10 cellular contexts compared by ENCODE assay signal in the genomic region with DNA sequence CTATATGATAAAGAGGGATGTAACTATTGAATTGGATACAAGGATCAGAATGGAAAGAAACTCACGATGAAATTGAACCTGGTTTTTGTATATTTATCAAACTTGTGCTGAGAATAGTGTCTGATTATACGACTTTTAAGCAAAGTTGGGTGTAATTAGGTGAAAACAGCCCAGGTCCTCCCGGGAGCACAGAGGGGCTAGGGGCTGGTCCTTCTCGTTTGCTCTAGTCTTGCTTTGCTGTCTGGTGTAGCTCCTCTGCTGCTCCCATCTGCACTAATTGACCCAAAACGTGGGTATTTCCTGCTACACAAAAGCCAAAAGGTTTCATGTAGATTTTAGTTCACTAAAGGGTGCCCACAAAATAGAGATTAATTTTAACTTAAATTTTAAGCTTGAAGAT.
"Had no signal": no experiment of that assay in that cellular context is flagged by ENCODE, and none has a peak within 500 bp of the region (broad histone marks: within the 10 kb centered on the region; RNA-seq: fewer than 3 reads in every experiment).

No MANE protein-coding gene starts in this region.

- DNase-seq: activated CD4-positive, alpha-beta T cell treated with anti-CD3 and anti-CD28 coated beads, Interleukin-2, amount 50 U/mL, for 1 hour; activated effector memory CD4-positive, alpha-beta T cell treated with anti-CD3 and anti-CD28 coated beads, Interleukin-2, amount 50 U/mL, for 16 hours; activated T-cell treated with anti-CD3 and anti-CD28 coated beads, Interleukin-2, amount 50 U/mL, for 1 hour; amygdala; kidney; small intestine; transverse colon had no signal

- H3K27me3 ChIP-seq: gastroesophageal sphincter, transverse colon had no signal

- H3K4me3 ChIP-seq: gastroesophageal sphincter, transverse colon had no signal

- FAIRE-seq: bronchial epithelial cell, kidney, small intestine had no signal

- H3K27ac ChIP-seq: gastroesophageal sphincter, transverse colon had no signal

- H3K9me3 ChIP-seq: gastroesophageal sphincter, transverse colon had no signal

- H3K4me1 ChIP-seq: gastroesophageal sphincter, transverse colon had no signal

- ATAC-seq: gastroesophageal sphincter; stimulated activated memory B cell treated with anti-CD40 and anti-IgM and Interleukin-4, amounts not matched to agents 10 μg/mL and 1 μg/mL and 100 μg/mL, for 72 hours had no signal
